ENCODE assay signal across 12 cellular contexts in the genomic region with DNA sequence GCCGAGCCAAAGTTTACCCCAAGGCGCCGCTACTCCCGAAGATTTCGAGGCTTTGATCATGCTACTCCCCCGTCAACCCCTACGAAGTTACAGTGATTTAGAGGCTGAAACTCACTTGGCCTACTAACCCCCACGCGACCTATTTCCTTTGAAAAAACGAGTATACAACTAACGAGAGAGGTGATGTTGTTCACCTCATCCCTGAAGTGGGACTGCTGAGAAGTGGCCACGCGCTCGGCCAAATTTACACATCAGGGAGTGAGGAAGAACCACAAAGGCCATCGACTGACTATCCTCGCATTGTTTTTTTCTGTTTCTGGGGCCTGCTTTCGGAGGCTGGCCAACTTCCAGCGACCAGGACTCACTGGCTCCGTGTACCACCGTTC. TPM values are rescaled to one million over a fixed set of nuclear protein-coding genes. Genes with fewer than 3 reads are reported as not detected.
DNase-seq lines count a peak whose midpoint lies in the region; ATAC-seq and TF ChIP-seq lines count a peak whose summit lies in the region.
"Had no signal": no experiment of that assay in that cellular context is flagged by ENCODE, and none has a peak within 500 bp of the region (broad histone marks: within the 10 kb centered on the region; RNA-seq: fewer than 3 reads in every experiment).

No MANE protein-coding gene starts in this region.

- H3K4me1 Mint-ChIP-seq in immature natural killer cell: peaks cover 7 to 9% of the 10 kb centered on the region in 2 donors

- peaks cover 0 to 2% (median 0%) of the 10 kb centered on the region in 6 donors for H3K9me3 Mint-ChIP-seq in immature natural killer cell

- H3K4me3 ChIP-seq in right cardiac atrium (ENCODE audit: low read length) (peak overlapping the region; percentile 7), ascending aorta (peak overlapping the region; percentile 21 to 30), thoracic aorta (peak overlapping the region; percentile 33), WERI-Rb-1 (ENCODE audit: low read depth, low read length) (no peak overlapping the region)
- H3K4me3 ChIP-seq: BLaER1 treated with 17β-estradiol and CSF1 and Interleukin-3, amounts not matched to agents 10 nM and 100 nM had no signal

- no peaks in the 10 kb centered on the region for H3K27me3 ChIP-seq in right cardiac atrium (ENCODE audit: control insufficient read depth, insufficient read depth)
- H3K27me3 ChIP-seq in ascending aorta: no peaks in the 10 kb centered on the region
- no peaks in the 10 kb centered on the region for H3K27me3 ChIP-seq in thoracic aorta (replicated peaks; ENCODE audit: insufficient read depth)
- no peaks in the 10 kb centered on the region for H3K27me3 ChIP-seq in WERI-Rb-1 (ENCODE audit: insufficient read depth, low read depth, severe bottlenecking)
- H3K27me3 ChIP-seq: BLaER1 treated with 17β-estradiol and CSF1 and Interleukin-3, amounts not matched to agents 10 nM and 100 nM had no signal

- H3K27ac Mint-ChIP-seq in immature natural killer cell: no peak overlapping the region

- H3K4me3 Mint-ChIP-seq in immature natural killer cell: peak overlapping the region; percentile 64 to 79 (median 76)

- DNase-seq in right cardiac atrium (peak in 1 of 3 donors; percentile 46), cardiac septum (ENCODE audit: low spot score) (no peak), ascending aorta (ENCODE audit: low spot score in 2 of 2) (no peak), immature natural killer cell (no peak), thoracic aorta (ENCODE audit: low spot score) (no peak), HuH-7.5 (ENCODE audit: low spot score) (no peak), WERI-Rb-1 (no peak)
- DNase-seq: GF-D8, NCI-H2081 had no signal

- H3K27me3 Mint-ChIP-seq in immature natural killer cell (ENCODE audit: low read depth in 3 of 3): peaks cover 2 to 10% (median 9%) of the 10 kb centered on the region in 3 donors

- H3K4me1 ChIP-seq in right cardiac atrium (ENCODE audit: control insufficient read depth, insufficient read depth, low read length) (no peaks in the 10 kb centered on the region), ascending aorta (no peaks in the 10 kb centered on the region), thoracic aorta (ENCODE audit: control insufficient read depth in 1 of 2, low read depth in 2 of 2) (peaks cover 0 to 4% of the 10 kb centered on the region in 2 donors)
- H3K4me1 ChIP-seq: BLaER1 treated with 17β-estradiol and CSF1 and Interleukin-3, amounts not matched to agents 10 nM and 100 nM; breast epithelium had no signal

- 10% methylated on average over 20 of the region's 20 CpGs for WGBS in right cardiac atrium

- TF ChIP-seq CTCF in ascending aorta (IDR thresholded peaks at IDR 0.05) (no peak), thoracic aorta (IDR thresholded peaks at IDR 0.05) (no peak), WERI-Rb-1 (IDR thresholded peaks at IDR 0.05; ENCODE audit: low read depth, low read length) (no peak)

- intact Hi-C loops in right cardiac atrium (cut with DNase I): no loop called here
- intact Hi-C loops in cardiac septum (cut with DNase I): no loop called here
- intact Hi-C loops in ascending aorta (cut with DNase I): no loop called here

- no peak overlapping the region for H3K27ac ChIP-seq in right cardiac atrium (ENCODE audit: low read length)
- no peak overlapping the region for H3K27ac ChIP-seq in ascending aorta
- H3K27ac ChIP-seq in thoracic aorta: no peak overlapping the region
- H3K27ac ChIP-seq in WERI-Rb-1: no peak overlapping the region
- H3K27ac ChIP-seq: BLaER1 treated with 17β-estradiol and CSF1 and Interleukin-3, amounts not matched to agents 10 nM and 100 nM; breast epithelium had no signal

- H3K36me3 ChIP-seq in ascending aorta (no peaks in the 10 kb centered on the region), thoracic aorta (no peaks in the 10 kb centered on the region), WERI-Rb-1 (no peaks in the 10 kb centered on the region)
- H3K36me3 ChIP-seq: BLaER1 treated with 17β-estradiol and CSF1 and Interleukin-3, amounts not matched to agents 10 nM and 100 nM; breast epithelium had no signal

- H3K9me3 ChIP-seq in right cardiac atrium (ENCODE audit: control insufficient read depth, low read length): no peaks in the 10 kb centered on the region
- no peaks in the 10 kb centered on the region for H3K9me3 ChIP-seq in ascending aorta
- H3K9me3 ChIP-seq in thoracic aorta: no peaks in the 10 kb centered on the region
- peaks cover 5% of the 10 kb centered on the region for H3K9me3 ChIP-seq in WERI-Rb-1 (ENCODE audit: severe bottlenecking)
- H3K9me3 ChIP-seq: breast epithelium had no signal

- H3K36me3 Mint-ChIP-seq in immature natural killer cell: no peaks in the 10 kb centered on the region

- ATAC-seq in right cardiac atrium: no peak
- ATAC-seq in thoracic aorta (ENCODE audit: insufficient number of reproducible peaks, low FRiP score, low read depth): no peak
- ATAC-seq in GM21515 (IDR thresholded peaks at IDR 0.05; ENCODE audit: unreplicated experiment): no peak

RNA-seq across cellular contexts. Expression of a gene that starts 37.7 kb away (rescaled TPM):
- total RNA-seq in right cardiac atrium (10 to 100 TPM; 26.9 to 38.0 (median 30.6) TPM), cardiac septum (16.5 TPM), ascending aorta (117 TPM), thoracic aorta (100 to 1,000 TPM; 105 to 135 TPM)
- polyA plus RNA-seq in right cardiac atrium (36.9 TPM), immature natural killer cell (10 to 100 TPM; 14.7 to 38.2 (median 24.3) TPM)
